6 cellular contexts compared by ENCODE assay signal in genomic region chr5:133554279-133554678, GRCh38. TPM values are rescaled to one million over a fixed set of nuclear protein-coding genes. Genes with fewer than 3 reads are reported as not detected.
"Had no signal": no experiment of that assay in that cellular context is flagged by ENCODE, and none has a peak within 500 bp of the region (broad histone marks: within the 10 kb centered on the region; RNA-seq: fewer than 3 reads in every experiment).

No MANE protein-coding gene starts in this region.

- H3K4me2 ChIP-seq: GM23338 had no signal

- ATAC-seq: GM23338 had no signal

- DNase-seq: H9, HCEC 1CT, IMR-90, KBM-7 had no signal

- H2AFZ ChIP-seq: GM23338 had no signal

- H3K27ac Mint-ChIP-seq: GM23338, H9 had no signal

- H3K27ac ChIP-seq: HL-60 had no signal

- H3K4me3 ChIP-seq: GM23338 had no signal

- H3K9me3 Mint-ChIP-seq: GM23338, H9 had no signal

- H3K4me3 Mint-ChIP-seq: GM23338, H9 had no signal

RNA-seq across cellular contexts. Expression of gene FSTL4, which starts 58.1 kb away (rescaled TPM):
- polyA plus RNA-seq: IMR-90 had no signal
